Comparison of ENCODE assay signal across 1 cellular context in the genomic region with DNA sequence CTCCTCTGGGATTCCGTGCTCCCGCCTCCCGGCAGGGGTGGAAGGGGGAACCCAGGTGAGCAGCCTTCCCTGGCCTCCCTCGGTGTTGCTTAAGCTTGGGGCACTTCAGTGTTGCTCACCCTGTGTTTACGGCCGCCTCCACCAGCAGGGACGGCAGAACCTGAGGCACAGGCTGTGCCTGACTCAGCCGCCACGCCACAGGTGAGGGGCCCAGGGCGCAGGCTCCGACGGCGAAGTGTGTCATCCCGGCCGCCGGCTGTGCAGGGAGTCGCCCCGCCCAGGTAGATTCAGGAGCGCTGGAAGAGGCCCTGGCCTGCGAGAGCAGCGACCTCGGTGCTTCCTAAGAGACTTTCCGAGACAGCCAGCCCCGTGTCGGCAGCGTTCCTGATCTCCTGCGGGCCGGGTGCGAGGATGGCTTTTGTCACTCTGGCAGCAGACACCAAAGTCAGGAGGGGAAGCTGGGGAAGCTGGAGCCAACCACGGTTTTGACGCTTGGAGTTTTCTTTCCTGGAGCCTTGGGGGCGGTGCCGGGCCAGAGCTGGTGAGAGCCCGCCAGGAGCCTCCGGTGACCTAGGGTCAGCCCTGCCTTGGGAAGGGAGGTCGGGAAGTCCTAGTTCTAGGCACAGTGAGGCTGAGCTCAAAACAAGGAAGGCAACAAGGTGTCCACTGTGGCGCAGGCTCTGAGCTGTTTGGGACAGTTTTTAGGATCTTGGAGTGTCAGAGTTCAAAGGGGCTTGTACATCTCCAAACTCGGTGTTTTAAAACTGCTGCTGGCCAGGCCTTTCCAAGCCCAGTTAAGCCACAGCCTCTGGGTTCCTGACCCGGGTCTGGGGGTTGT.
TF ChIP-seq lines count a peak whose summit lies in the region.

No MANE protein-coding gene starts in this region.

TF ChIP-seq in HepG2, 621 proteins besides CTCF, POLR2A, EP300 and RAD21 (continued from another document and continues in another):
- TF ChIP-seq, protein P1, sequence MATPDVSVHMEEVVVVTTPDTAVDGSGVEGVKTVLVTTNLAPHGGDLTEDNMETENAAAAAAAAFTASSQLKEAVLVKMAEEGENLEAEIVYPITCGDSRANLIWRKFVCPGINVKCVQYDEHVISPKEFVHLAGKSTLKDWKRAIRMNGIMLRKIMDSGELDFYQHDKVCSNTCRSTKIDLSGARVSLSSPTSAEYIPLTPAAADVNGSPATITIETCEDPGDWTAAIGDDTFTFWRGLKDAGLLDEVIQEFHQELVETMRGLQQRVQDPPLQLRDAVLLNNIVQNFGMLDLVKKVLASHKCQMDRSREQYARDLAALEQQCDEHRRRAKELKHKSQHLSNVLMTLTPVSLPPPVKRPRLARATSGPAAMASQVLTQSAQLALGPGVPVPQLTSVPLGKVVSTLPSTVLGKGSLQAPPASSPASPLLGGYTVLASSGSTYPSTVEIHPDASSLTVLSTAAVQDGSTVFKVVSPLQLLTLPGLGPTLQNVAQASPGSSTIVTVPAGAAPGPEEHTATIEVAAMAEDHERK (CRISPR knock-in tag; IDR thresholded peaks at IDR 0.05; ENCODE audit: low read depth): no peak
- TF ChIP-seq, protein P2, sequence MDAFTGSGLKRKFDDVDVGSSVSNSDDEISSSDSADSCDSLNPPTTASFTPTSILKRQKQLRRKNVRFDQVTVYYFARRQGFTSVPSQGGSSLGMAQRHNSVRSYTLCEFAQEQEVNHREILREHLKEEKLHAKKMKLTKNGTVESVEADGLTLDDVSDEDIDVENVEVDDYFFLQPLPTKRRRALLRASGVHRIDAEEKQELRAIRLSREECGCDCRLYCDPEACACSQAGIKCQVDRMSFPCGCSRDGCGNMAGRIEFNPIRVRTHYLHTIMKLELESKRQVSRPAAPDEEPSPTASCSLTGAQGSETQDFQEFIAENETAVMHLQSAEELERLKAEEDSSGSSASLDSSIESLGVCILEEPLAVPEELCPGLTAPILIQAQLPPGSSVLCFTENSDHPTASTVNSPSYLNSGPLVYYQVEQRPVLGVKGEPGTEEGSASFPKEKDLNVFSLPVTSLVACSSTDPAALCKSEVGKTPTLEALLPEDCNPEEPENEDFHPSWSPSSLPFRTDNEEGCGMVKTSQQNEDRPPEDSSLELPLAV (CRISPR knock-in tag; conservative IDR thresholded peaks at IDR 0.05; ENCODE audit: low read depth): no peak
- TF ChIP-seq ZNF292 (CRISPR knock-in tag; IDR thresholded peaks at IDR 0.05; ENCODE audit: borderline replicate concordance, low read depth) (peak; percentile 62; the same call in 1 of the 2 replicates), KMT2A (CRISPR knock-in tag; IDR thresholded peaks at IDR 0.05) (peak; percentile 60; the same call in 1 of the 2 replicates), TAF15 (IDR thresholded peaks at IDR 0.05; ENCODE audit: low read depth, low read length, poor library complexity, severe bottlenecking) (no peak), ZSCAN20 (CRISPR knock-in tag; IDR thresholded peaks at IDR 0.05; ENCODE audit: borderline replicate concordance) (no peak), ZNF138 (CRISPR knock-in tag; IDR thresholded peaks at IDR 0.05; ENCODE audit: low read depth) (no peak), ZNF775 (CRISPR knock-in tag; IDR thresholded peaks at IDR 0.05; ENCODE audit: borderline replicate concordance) (no peak), TBX2 (CRISPR knock-in tag; IDR thresholded peaks at IDR 0.05; ENCODE audit: borderline replicate concordance) (peak; percentile 28), NCOA1 (CRISPR knock-in tag; IDR thresholded peaks at IDR 0.05) (no peak; the same call in 1 of the 2 replicates), HOXA7 (CRISPR knock-in tag; IDR thresholded peaks at IDR 0.05) (no peak), PHF20 (CRISPR knock-in tag; IDR thresholded peaks at IDR 0.05) (no peak), EED (CRISPR knock-in tag; IDR thresholded peaks at IDR 0.05) (no peak), ZFX (CRISPR knock-in tag; IDR thresholded peaks at IDR 0.05; ENCODE audit: low read depth) (peak; percentile 67; the same call in 1 of the 2 replicates), ZNF839 (CRISPR knock-in tag; IDR thresholded peaks at IDR 0.05; ENCODE audit: borderline replicate concordance) (peak; percentile 77; the same call in 1 of the 2 replicates), RELA (CRISPR knock-in tag; IDR thresholded peaks at IDR 0.05) (no peak), YEATS2 (CRISPR knock-in tag; IDR thresholded peaks at IDR 0.05; ENCODE audit: borderline replicate concordance) (peak; percentile 56; the same call in 1 of the 2 replicates), EEA1 (CRISPR knock-in tag; IDR thresholded peaks at IDR 0.05; ENCODE audit: borderline replicate concordance) (no peak), RFXANK (CRISPR knock-in tag; IDR thresholded peaks at IDR 0.05) (no peak), PPARG (CRISPR knock-in tag; conservative IDR thresholded peaks at IDR 0.05) (no peak), ZNF235 (CRISPR knock-in tag; IDR thresholded peaks at IDR 0.05; ENCODE audit: borderline replicate concordance) (no peak), ZNF335 (CRISPR knock-in tag; IDR thresholded peaks at IDR 0.05) (no peak), KLF13 (CRISPR knock-in tag; IDR thresholded peaks at IDR 0.05) (no peak), ZNF614 (CRISPR knock-in tag; IDR thresholded peaks at IDR 0.05; ENCODE audit: borderline replicate concordance) (no peak), SRSF9 (IDR thresholded peaks at IDR 0.05; ENCODE audit: borderline replicate concordance, insufficient read depth, low read depth, low read length, poor library complexity, severe bottlenecking) (no peak), ZFP36 (IDR thresholded peaks at IDR 0.05; ENCODE audit: borderline replicate concordance, low read depth, low read length, partially characterized antibody) (no peak), POLR2AphosphoS2 (IDR thresholded peaks at IDR 0.05; ENCODE audit: low read depth, low read length) (no peak), SMAD1 (CRISPR knock-in tag; IDR thresholded peaks at IDR 0.05; ENCODE audit: borderline replicate concordance, low read depth) (0 out of 2 replicates have a peak, but pooled peaks have one; percentile 74)
- TF ChIP-seq, protein P3, sequence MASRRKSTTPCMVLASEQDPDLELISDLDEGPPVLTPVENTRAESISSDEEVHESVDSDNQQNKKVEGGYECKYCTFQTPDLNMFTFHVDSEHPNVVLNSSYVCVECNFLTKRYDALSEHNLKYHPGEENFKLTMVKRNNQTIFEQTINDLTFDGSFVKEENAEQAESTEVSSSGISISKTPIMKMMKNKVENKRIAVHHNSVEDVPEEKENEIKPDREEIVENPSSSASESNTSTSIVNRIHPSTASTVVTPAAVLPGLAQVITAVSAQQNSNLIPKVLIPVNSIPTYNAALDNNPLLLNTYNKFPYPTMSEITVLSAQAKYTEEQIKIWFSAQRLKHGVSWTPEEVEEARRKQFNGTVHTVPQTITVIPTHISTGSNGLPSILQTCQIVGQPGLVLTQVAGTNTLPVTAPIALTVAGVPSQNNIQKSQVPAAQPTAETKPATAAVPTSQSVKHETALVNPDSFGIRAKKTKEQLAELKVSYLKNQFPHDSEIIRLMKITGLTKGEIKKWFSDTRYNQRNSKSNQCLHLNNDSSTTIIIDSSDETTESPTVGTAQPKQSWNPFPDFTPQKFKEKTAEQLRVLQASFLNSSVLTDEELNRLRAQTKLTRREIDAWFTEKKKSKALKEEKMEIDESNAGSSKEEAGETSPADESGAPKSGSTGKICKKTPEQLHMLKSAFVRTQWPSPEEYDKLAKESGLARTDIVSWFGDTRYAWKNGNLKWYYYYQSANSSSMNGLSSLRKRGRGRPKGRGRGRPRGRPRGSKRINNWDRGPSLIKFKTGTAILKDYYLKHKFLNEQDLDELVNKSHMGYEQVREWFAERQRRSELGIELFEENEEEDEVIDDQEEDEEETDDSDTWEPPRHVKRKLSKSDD (CRISPR knock-in tag; IDR thresholded peaks at IDR 0.05; ENCODE audit: low read depth): no peak
- TF ChIP-seq, protein P4, sequence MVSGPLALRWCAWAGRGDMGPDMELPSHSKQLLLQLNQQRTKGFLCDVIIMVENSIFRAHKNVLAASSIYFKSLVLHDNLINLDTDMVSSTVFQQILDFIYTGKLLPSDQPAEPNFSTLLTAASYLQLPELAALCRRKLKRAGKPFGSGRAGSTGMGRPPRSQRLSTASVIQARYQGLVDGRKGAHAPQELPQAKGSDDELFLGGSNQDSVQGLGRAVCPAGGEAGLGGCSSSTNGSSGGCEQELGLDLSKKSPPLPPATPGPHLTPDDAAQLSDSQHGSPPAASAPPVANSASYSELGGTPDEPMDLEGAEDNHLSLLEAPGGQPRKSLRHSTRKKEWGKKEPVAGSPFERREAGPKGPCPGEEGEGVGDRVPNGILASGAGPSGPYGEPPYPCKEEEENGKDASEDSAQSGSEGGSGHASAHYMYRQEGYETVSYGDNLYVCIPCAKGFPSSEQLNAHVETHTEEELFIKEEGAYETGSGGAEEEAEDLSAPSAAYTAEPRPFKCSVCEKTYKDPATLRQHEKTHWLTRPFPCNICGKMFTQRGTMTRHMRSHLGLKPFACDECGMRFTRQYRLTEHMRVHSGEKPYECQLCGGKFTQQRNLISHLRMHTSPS (CRISPR knock-in tag; IDR thresholded peaks at IDR 0.05; ENCODE audit: low read depth): no peak
- TF ChIP-seq, protein P5, sequence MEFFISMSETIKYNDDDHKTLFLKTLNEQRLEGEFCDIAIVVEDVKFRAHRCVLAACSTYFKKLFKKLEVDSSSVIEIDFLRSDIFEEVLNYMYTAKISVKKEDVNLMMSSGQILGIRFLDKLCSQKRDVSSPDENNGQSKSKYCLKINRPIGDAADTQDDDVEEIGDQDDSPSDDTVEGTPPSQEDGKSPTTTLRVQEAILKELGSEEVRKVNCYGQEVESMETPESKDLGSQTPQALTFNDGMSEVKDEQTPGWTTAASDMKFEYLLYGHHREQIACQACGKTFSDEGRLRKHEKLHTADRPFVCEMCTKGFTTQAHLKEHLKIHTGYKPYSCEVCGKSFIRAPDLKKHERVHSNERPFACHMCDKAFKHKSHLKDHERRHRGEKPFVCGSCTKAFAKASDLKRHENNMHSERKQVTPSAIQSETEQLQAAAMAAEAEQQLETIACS (CRISPR knock-in tag; IDR thresholded peaks at IDR 0.05): no peak; the same call in 1 of the 2 replicates
- TF ChIP-seq, protein P6, sequence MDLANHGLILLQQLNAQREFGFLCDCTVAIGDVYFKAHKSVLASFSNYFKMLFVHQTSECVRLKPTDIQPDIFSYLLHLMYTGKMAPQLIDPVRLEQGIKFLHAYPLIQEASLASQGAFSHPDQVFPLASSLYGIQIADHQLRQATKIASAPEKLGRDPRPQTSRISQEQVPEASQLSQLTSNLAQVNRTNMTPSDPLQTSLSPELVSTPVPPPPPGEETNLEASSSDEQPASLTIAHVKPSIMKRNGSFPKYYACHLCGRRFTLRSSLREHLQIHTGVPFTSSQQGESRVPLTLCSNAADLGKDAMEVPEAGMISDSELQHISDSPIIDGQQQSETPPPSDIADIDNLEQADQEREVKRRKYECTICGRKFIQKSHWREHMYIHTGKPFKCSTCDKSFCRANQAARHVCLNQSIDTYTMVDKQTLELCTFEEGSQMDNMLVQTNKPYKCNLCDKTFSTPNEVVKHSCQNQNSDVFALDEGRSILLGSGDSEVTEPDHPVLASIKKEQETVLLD (CRISPR knock-in tag; IDR thresholded peaks at IDR 0.05; ENCODE audit: low read depth): no peak; the same call in 1 of the 2 replicates
- TF ChIP-seq, protein P7, sequence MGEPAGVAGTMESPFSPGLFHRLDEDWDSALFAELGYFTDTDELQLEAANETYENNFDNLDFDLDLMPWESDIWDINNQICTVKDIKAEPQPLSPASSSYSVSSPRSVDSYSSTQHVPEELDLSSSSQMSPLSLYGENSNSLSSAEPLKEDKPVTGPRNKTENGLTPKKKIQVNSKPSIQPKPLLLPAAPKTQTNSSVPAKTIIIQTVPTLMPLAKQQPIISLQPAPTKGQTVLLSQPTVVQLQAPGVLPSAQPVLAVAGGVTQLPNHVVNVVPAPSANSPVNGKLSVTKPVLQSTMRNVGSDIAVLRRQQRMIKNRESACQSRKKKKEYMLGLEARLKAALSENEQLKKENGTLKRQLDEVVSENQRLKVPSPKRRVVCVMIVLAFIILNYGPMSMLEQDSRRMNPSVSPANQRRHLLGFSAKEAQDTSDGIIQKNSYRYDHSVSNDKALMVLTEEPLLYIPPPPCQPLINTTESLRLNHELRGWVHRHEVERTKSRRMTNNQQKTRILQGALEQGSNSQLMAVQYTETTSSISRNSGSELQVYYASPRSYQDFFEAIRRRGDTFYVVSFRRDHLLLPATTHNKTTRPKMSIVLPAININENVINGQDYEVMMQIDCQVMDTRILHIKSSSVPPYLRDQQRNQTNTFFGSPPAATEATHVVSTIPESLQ (CRISPR knock-in tag; conservative IDR thresholded peaks at IDR 0.05): no peak
- TF ChIP-seq, protein P8, sequence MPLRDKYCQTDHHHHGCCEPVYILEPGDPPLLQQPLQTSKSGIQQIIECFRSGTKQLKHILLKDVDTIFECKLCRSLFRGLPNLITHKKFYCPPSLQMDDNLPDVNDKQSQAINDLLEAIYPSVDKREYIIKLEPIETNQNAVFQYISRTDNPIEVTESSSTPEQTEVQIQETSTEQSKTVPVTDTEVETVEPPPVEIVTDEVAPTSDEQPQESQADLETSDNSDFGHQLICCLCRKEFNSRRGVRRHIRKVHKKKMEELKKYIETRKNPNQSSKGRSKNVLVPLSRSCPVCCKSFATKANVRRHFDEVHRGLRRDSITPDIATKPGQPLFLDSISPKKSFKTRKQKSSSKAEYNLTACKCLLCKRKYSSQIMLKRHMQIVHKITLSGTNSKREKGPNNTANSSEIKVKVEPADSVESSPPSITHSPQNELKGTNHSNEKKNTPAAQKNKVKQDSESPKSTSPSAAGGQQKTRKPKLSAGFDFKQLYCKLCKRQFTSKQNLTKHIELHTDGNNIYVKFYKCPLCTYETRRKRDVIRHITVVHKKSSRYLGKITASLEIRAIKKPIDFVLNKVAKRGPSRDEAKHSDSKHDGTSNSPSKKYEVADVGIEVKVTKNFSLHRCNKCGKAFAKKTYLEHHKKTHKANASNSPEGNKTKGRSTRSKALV (CRISPR knock-in tag; IDR thresholded peaks at IDR 0.05): peak; percentile 70
- TF ChIP-seq, protein P9, sequence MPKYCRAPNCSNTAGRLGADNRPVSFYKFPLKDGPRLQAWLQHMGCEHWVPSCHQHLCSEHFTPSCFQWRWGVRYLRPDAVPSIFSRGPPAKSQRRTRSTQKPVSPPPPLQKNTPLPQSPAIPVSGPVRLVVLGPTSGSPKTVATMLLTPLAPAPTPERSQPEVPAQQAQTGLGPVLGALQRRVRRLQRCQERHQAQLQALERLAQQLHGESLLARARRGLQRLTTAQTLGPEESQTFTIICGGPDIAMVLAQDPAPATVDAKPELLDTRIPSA (CRISPR knock-in tag; IDR thresholded peaks at IDR 0.05; ENCODE audit: borderline replicate concordance): no peak; the same call in 1 of the 2 replicates
